ENCODE assay signal across 23 cellular contexts in the genomic region with DNA sequence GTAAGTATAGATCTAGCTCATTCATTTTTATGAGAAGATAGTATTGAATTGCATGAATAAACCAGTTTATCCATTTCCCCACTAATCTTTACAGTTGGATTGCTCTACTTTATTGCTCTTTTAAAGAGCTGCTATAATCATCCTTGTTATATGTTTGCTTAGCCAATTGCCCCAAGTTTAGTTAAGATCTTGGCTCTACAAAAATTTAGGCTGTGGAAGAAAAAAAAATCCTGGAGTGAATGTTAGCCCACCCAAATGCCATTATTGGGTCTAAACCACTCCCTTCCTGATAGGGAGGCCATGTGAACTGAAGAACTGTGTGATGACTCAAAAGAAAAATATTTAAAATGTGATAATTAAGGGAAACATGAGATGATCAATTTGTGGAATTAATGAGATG. TPM values are rescaled to one million over a fixed set of nuclear protein-coding genes. Genes with fewer than 3 reads are reported as not detected.
DNase-seq lines count a peak whose midpoint lies in the region; TF ChIP-seq lines count a peak whose summit lies in the region.
"Had no signal": no experiment of that assay in that cellular context is flagged by ENCODE, and none has a peak within 500 bp of the region (broad histone marks: within the 10 kb centered on the region; RNA-seq: fewer than 3 reads in every experiment).

No MANE protein-coding gene starts in this region.

- no peak overlapping the region for H3K9ac ChIP-seq in endocrine pancreas (ENCODE audit: control insufficient read depth, insufficient read depth, low read length)
- H3K9ac ChIP-seq: parathyroid adenoma had no signal

- DNase-seq in Daoy (ENCODE audit: low read depth) (peak; percentile 5), HFFc6 (no peak), osteocyte (ENCODE audit: extremely low spot score, unreplicated experiment) (no peak), NCI-H1105 (lab: John Stamatoyannopoulos, UW) (no peak), GM19238 (ENCODE audit: insufficient read length, low spot score) (no peak), NCI-H345 (lab: John Stamatoyannopoulos, UW) (no peak)
- DNase-seq: activated CD4-positive, alpha-beta memory T cell treated with anti-CD3 and anti-CD28 coated beads for 36 hours; activated T-cell treated with anti-CD3 and anti-CD28 coated beads, Interleukin-2, amount 50 U/mL, for 48 hours; GDM1; left ventricle myocardium superior; NCI-H1694 treated with DMSO at 0.1 percent for 48 hours; NCI-H510A; SHP77; small intestine; stimulated activated CD4-positive, alpha-beta T cell treated with anti-CD3 and anti-CD28 coated beads, Interleukin-4, amount 100 ng/mL, for 24 hours; T-helper 17 cell had no signal

- no peaks in the 10 kb centered on the region for H3K36me3 ChIP-seq in endocrine pancreas (ENCODE audit: control insufficient read depth, insufficient read depth, low read length)
- H3K36me3 ChIP-seq: vagina had no signal

- H3K36me3 Mint-ChIP-seq in HFFc6 (ENCODE audit: low read depth) (peaks cover 19% of the 10 kb centered on the region), osteocyte (ENCODE audit: unreplicated experiment) (peaks cover 2% of the 10 kb centered on the region)
- H3K36me3 Mint-ChIP-seq: activated CD4-positive, alpha-beta memory T cell treated with anti-CD3 and anti-CD28 coated beads for 36 hours; activated naive CD8-positive, alpha-beta T cell had no signal

- H3K4me3 ChIP-seq in endocrine pancreas (ENCODE audit: control insufficient read depth, insufficient read depth, low read length): peak overlapping the region; percentile 86
- H3K4me3 ChIP-seq: GM12878, vagina had no signal

- no peaks in the 10 kb centered on the region for H3K27me3 ChIP-seq in endocrine pancreas (ENCODE audit: control insufficient read depth, insufficient read depth, low read length)
- H3K27me3 ChIP-seq: vagina had no signal

- H3K9me3 Mint-ChIP-seq in HFFc6: no peaks in the 10 kb centered on the region
- no peaks in the 10 kb centered on the region for H3K9me3 Mint-ChIP-seq in osteocyte (ENCODE audit: unreplicated experiment)
- H3K9me3 Mint-ChIP-seq: activated CD4-positive, alpha-beta memory T cell treated with anti-CD3 and anti-CD28 coated beads for 36 hours; dendritic cell treated with granulocyte-macrophage colony-stimulating factor and Interleukin-4, amounts not matched to agents 40 ng/mL and 50 ng/mL, for 4 days had no signal

- peaks cover 56% of the 10 kb centered on the region for H3K4me1 ChIP-seq in endocrine pancreas (ENCODE audit: control insufficient read depth, insufficient read depth, low read length)

- H3K4me1 Mint-ChIP-seq in HFFc6 (ENCODE audit: low read depth) (peaks cover 79% of the 10 kb centered on the region), osteocyte (ENCODE audit: unreplicated experiment) (peaks cover 61% of the 10 kb centered on the region)

- H3K9me3 ChIP-seq in endocrine pancreas (ENCODE audit: control insufficient read depth, low read length): no peaks in the 10 kb centered on the region
- H3K9me3 ChIP-seq: vagina had no signal

- TF ChIP-seq CTCF in HFFc6 (IDR thresholded peaks at IDR 0.05) (no peak), osteocyte (IDR thresholded peaks at IDR 0.05) (no peak)

- H3K27me3 Mint-ChIP-seq in HFFc6 (ENCODE audit: insufficient read depth) (peaks cover 2% of the 10 kb centered on the region), osteocyte (ENCODE audit: unreplicated experiment) (no peaks in the 10 kb centered on the region)
- H3K27me3 Mint-ChIP-seq: activated CD4-positive, alpha-beta memory T cell treated with anti-CD3 and anti-CD28 coated beads for 36 hours; activated naive CD8-positive, alpha-beta T cell; B cell had no signal

- H3K27ac Mint-ChIP-seq in HFFc6: peak overlapping the region; percentile 61
- peak overlapping the region; percentile 29 for H3K27ac Mint-ChIP-seq in osteocyte (ENCODE audit: unreplicated experiment)
- H3K27ac Mint-ChIP-seq: activated CD4-positive, alpha-beta memory T cell treated with anti-CD3 and anti-CD28 coated beads for 36 hours; activated naive CD8-positive, alpha-beta T cell; B cell; dendritic cell treated with granulocyte-macrophage colony-stimulating factor and Interleukin-4, amounts not matched to agents 40 ng/mL and 50 ng/mL, for 4 days; T-helper 17 cell had no signal

- H3K4me3 Mint-ChIP-seq in HFFc6 (peak overlapping the region; percentile 97), osteocyte (ENCODE audit: unreplicated experiment) (no peak overlapping the region)
- H3K4me3 Mint-ChIP-seq: activated CD4-positive, alpha-beta memory T cell treated with anti-CD3 and anti-CD28 coated beads for 36 hours; activated naive CD8-positive, alpha-beta T cell; B cell; dendritic cell treated with granulocyte-macrophage colony-stimulating factor and Interleukin-4, amounts not matched to agents 40 ng/mL and 50 ng/mL, for 4 days; T-helper 17 cell had no signal

RNA-seq across cellular contexts. Expression of a gene that starts 2.9 kb away (rescaled TPM):
- total RNA-seq in Daoy (2014; rRNA removed; shearing (Covaris generic)): 25.2 and 27.5 TPM in 2 replicates
- 10 to 100 TPM; 44.8 to 54.0 (median 46.4) TPM for total RNA-seq in HFFc6 (2021; fragmentation: NEBNext Ultra II Directional; extraction: Animal tissue kit (Norgen Biotek cat#: 25700))
- total RNA-seq in osteocyte: 35.5 and 39.1 TPM in 2 replicates

RNA-seq across cellular contexts. Expression of a gene that starts 28.5 kb away (rescaled TPM):
- 7.3 and 14.9 TPM in 2 replicates for total RNA-seq in Daoy (2014; rRNA removed; shearing (Covaris generic))
- total RNA-seq in HFFc6 (2021; fragmentation: NEBNext Ultra II Directional; extraction: Animal tissue kit (Norgen Biotek cat#: 25700)): 10 to 100 TPM; 21.7 to 59.8 (median 49.4) TPM
- total RNA-seq in osteocyte: 0.47 and 0.70 TPM in 2 replicates
- total RNA-seq: activated CD4-positive, alpha-beta memory T cell treated with anti-CD3 and anti-CD28 coated beads for 36 hours; B cell; T-helper 17 cell; vagina had no signal
